Comparison of ENCODE assay signal across 1 cellular context in genomic region chr2:131093066-131093842, GRCh38.
TF ChIP-seq lines count a peak whose summit lies in the region.

TSS of gene FAM168B (minus strand) at chr2:131093460. CDS start at chr2:131082646, 10,814 bp downstream.

TF ChIP-seq in GM12878, 131 proteins besides CTCF, POLR2A, EP300 and RAD21 (continued from another document and continues in another):
- TF ChIP-seq E4F1 (IDR thresholded peaks at IDR 0.05; ENCODE audit: borderline replicate concordance, partially characterized antibody): no peak
- TF ChIP-seq IRF3 (IDR thresholded peaks at IDR 0.05): no peak
- TF ChIP-seq IKZF1 (conservative IDR thresholded peaks at IDR 0.05): peak; percentile 93
- no peak for TF ChIP-seq SPI1 (IDR thresholded peaks at IDR 0.05; ENCODE audit: borderline replicate concordance, insufficient read depth, low read depth, low read length)
- TF ChIP-seq SUPT20H (IDR thresholded peaks at IDR 0.05; ENCODE audit: borderline replicate concordance, control insufficient read depth, low read depth, low read length): no peak
- no peak for TF ChIP-seq PAX8 (IDR thresholded peaks at IDR 0.05)
- TF ChIP-seq MYC (IDR thresholded peaks at IDR 0.05; ENCODE audit: insufficient read depth, insufficient read length, insufficient replicate concordance, low read length, severe bottlenecking): no peak
- TF ChIP-seq BHLHE40 (IDR thresholded peaks at IDR 0.05; ENCODE audit: borderline replicate concordance in 1 of 2, low read depth in 2 of 2, low read length in 1 of 2): peak; percentile 99 to 100
- peak; percentile 75; the same call in 1 of the 2 replicates for TF ChIP-seq POLR2AphosphoS2 (IDR thresholded peaks at IDR 0.05; ENCODE audit: low read depth, low read length)
- no peak for TF ChIP-seq PRDM15 (CRISPR knock-in tag; IDR thresholded peaks at IDR 0.05)
- TF ChIP-seq STAT3 (IDR thresholded peaks at IDR 0.05; ENCODE audit: low read depth, low read length): no peak
- peak; percentile 39; the same call in 1 of the 2 replicates for TF ChIP-seq CREB1 (IDR thresholded peaks at IDR 0.05; ENCODE audit: low read depth)
- 0 out of 2 replicates have a peak, but pooled peaks have one; percentile 32 for TF ChIP-seq NFXL1 (IDR thresholded peaks at IDR 0.05; ENCODE audit: borderline replicate concordance)
- TF ChIP-seq RUNX3 (IDR thresholded peaks at IDR 0.05; ENCODE audit: low read length): no peak
- TF ChIP-seq MEF2A (IDR thresholded peaks at IDR 0.05; ENCODE audit: insufficient read depth, low read depth, low read length): 0 out of 2 replicates have a peak, but pooled peaks have one; percentile 4
- no peak for TF ChIP-seq SUZ12 (IDR thresholded peaks at IDR 0.05; ENCODE audit: unreplicated experiment)
- no peak for TF ChIP-seq TCF3 (IDR thresholded peaks at IDR 0.05; ENCODE audit: borderline replicate concordance, insufficient read depth, low read depth, low read length)
- TF ChIP-seq ZNF274 (IDR thresholded peaks at IDR 0.05; ENCODE audit: insufficient read depth, insufficient read length): no peak
- peak; percentile 99 for TF ChIP-seq LARP7 (IDR thresholded peaks at IDR 0.05)
- no peak for TF ChIP-seq ZBTB40 (IDR thresholded peaks at IDR 0.05; ENCODE audit: borderline replicate concordance)
- peak; percentile 62 for TF ChIP-seq ZSCAN29 (IDR thresholded peaks at IDR 0.05)
- TF ChIP-seq NRF1 (conservative IDR thresholded peaks at IDR 0.05; ENCODE audit: low read depth, low read length): no peak
- TF ChIP-seq MYB (IDR thresholded peaks at IDR 0.05; ENCODE audit: borderline replicate concordance, low read depth, low read length): no peak
- TF ChIP-seq SIX5 (IDR thresholded peaks at IDR 0.05; ENCODE audit: low read depth, low read length, severe bottlenecking): peak; percentile 44
- TF ChIP-seq POU2F2 (IDR thresholded peaks at IDR 0.05; ENCODE audit: borderline replicate concordance, low read depth, low read length): peak; percentile 22; the same call in 1 of the 3 replicates
- peak; percentile 89 for TF ChIP-seq NKRF (conservative IDR thresholded peaks at IDR 0.05)
- no peak for TF ChIP-seq MTA2 (IDR thresholded peaks at IDR 0.05; ENCODE audit: low read depth)
- no peak for TF ChIP-seq TCF7 (IDR thresholded peaks at IDR 0.05; ENCODE audit: borderline replicate concordance)
- no peak for TF ChIP-seq MXI1 (IDR thresholded peaks at IDR 0.05; ENCODE audit: low read depth, low read length)
- no peak for TF ChIP-seq JUND (IDR thresholded peaks at IDR 0.05; ENCODE audit: low read depth, low read length)
- TF ChIP-seq MLLT1 (IDR thresholded peaks at IDR 0.05): no peak
- peak; percentile 51; the same call in 1 of the 2 replicates for TF ChIP-seq ZBTB11 (CRISPR knock-in tag; IDR thresholded peaks at IDR 0.05)
- TF ChIP-seq EED (IDR thresholded peaks at IDR 0.05; ENCODE audit: low read depth): no peak
- no peak for TF ChIP-seq HDAC6 (IDR thresholded peaks at IDR 0.05; ENCODE audit: unreplicated experiment)
- peak; percentile 30; the same call in 1 of the 2 replicates for TF ChIP-seq CBFB (IDR thresholded peaks at IDR 0.05; ENCODE audit: low read depth)
- peak; percentile 95 for TF ChIP-seq DPF2 (IDR thresholded peaks at IDR 0.05)
- TF ChIP-seq CHD2 (IDR thresholded peaks at IDR 0.05; ENCODE audit: borderline replicate concordance, low read depth, low read length): no peak
- no peak for TF ChIP-seq YBX1 (IDR thresholded peaks at IDR 0.05)
- TF ChIP-seq ZNF217 (IDR thresholded peaks at IDR 0.05): peak; percentile 82
- TF ChIP-seq SRF (IDR thresholded peaks at IDR 0.05; ENCODE audit: low read depth in 2 of 2, low read length in 2 of 2): no peak
- TF ChIP-seq MAX (IDR thresholded peaks at IDR 0.05; ENCODE audit: low read depth, low read length): peak; percentile 82; the same call in 1 of the 2 replicates
